In genomic region chr16:15650019-15650697, GRCh38 we compare ENCODE assay signal across 1 cellular context.
TF ChIP-seq lines count a peak whose summit lies in the region.

A gene with protein sequence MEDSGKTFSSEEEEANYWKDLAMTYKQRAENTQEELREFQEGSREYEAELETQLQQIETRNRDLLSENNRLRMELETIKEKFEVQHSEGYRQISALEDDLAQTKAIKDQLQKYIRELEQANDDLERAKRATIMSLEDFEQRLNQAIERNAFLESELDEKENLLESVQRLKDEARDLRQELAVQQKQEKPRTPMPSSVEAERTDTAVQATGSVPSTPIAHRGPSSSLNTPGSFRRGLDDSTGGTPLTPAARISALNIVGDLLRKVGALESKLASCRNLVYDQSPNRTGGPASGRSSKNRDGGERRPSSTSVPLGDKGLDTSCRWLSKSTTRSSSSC (plus strand): TSS chr16:15650245. CDS start chr16:15664779, 14,534 bp downstream.

TF ChIP-seq in HEK293, 187 proteins besides CTCF, POLR2A, EP300 and RAD21 (continued from another document):
- TF ChIP-seq ZNF362 (tag by site-specific recombination; IDR thresholded peaks at IDR 0.05) (peak; percentile 82), HOXC10 (CRISPR knock-in tag; IDR thresholded peaks at IDR 0.05) (0 out of 2 replicates have a peak, but pooled peaks have one; percentile 30), ZNF132 (tag by site-specific recombination; IDR thresholded peaks at IDR 0.05; ENCODE audit: borderline replicate concordance) (no peak), ZNF324 (tag by site-specific recombination; IDR thresholded peaks at IDR 0.05) (0 out of 2 replicates have a peak, but pooled peaks have one; percentile 46), SP7 (tag by site-specific recombination; IDR thresholded peaks at IDR 0.05) (peak; percentile 21; the same call in 1 of the 2 replicates), ZNF416 (tag by site-specific recombination; IDR thresholded peaks at IDR 0.05) (no peak), ZBTB48 (tag by site-specific recombination; IDR thresholded peaks at IDR 0.05) (peak; percentile 92), ZNF521 (tag by site-specific recombination; IDR thresholded peaks at IDR 0.05) (no peak), KLF1 (tag by site-specific recombination; IDR thresholded peaks at IDR 0.05) (no peak), GLIS1 (tag by site-specific recombination; IDR thresholded peaks at IDR 0.05) (peak; percentile 36; the same call in 1 of the 2 replicates), ZNF398 (tag by site-specific recombination; IDR thresholded peaks at IDR 0.05) (peak; percentile 32; the same call in 1 of the 2 replicates), KLF16 (tag by site-specific recombination; IDR thresholded peaks at IDR 0.05) (peak; percentile 72)
- TF ChIP-seq, protein P1, sequence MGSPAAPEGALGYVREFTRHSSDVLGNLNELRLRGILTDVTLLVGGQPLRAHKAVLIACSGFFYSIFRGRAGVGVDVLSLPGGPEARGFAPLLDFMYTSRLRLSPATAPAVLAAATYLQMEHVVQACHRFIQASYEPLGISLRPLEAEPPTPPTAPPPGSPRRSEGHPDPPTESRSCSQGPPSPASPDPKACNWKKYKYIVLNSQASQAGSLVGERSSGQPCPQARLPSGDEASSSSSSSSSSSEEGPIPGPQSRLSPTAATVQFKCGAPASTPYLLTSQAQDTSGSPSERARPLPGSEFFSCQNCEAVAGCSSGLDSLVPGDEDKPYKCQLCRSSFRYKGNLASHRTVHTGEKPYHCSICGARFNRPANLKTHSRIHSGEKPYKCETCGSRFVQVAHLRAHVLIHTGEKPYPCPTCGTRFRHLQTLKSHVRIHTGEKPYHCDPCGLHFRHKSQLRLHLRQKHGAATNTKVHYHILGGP (tag by site-specific recombination; IDR thresholded peaks at IDR 0.05) = no peak
- TF ChIP-seq, protein P2, sequence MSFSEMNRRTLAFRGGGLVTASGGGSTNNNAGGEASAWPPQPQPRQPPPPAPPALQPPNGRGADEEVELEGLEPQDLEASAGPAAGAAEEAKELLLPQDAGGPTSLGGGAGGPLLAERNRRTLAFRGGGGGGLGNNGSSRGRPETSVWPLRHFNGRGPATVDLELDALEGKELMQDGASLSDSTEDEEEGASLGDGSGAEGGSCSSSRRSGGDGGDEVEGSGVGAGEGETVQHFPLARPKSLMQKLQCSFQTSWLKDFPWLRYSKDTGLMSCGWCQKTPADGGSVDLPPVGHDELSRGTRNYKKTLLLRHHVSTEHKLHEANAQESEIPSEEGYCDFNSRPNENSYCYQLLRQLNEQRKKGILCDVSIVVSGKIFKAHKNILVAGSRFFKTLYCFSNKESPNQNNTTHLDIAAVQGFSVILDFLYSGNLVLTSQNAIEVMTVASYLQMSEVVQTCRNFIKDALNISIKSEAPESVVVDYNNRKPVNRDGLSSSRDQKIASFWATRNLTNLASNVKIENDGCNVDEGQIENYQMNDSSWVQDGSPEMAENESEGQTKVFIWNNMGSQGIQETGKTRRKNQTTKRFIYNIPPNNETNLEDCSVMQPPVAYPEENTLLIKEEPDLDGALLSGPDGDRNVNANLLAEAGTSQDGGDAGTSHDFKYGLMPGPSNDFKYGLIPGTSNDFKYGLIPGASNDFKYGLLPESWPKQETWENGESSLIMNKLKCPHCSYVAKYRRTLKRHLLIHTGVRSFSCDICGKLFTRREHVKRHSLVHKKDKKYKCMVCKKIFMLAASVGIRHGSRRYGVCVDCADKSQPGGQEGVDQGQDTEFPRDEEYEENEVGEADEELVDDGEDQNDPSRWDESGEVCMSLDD (tag by site-specific recombination; IDR thresholded peaks at IDR 0.05) = no peak
- TF ChIP-seq, protein P3, sequence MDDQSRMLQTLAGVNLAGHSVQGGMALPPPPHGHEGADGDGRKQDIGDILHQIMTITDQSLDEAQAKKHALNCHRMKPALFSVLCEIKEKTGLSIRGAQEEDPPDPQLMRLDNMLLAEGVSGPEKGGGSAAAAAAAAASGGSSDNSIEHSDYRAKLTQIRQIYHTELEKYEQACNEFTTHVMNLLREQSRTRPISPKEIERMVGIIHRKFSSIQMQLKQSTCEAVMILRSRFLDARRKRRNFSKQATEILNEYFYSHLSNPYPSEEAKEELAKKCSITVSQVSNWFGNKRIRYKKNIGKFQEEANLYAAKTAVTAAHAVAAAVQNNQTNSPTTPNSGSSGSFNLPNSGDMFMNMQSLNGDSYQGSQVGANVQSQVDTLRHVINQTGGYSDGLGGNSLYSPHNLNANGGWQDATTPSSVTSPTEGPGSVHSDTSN (CRISPR knock-in tag; IDR thresholded peaks at IDR 0.05) = peak; percentile 84
- TF ChIP-seq, protein P4, sequence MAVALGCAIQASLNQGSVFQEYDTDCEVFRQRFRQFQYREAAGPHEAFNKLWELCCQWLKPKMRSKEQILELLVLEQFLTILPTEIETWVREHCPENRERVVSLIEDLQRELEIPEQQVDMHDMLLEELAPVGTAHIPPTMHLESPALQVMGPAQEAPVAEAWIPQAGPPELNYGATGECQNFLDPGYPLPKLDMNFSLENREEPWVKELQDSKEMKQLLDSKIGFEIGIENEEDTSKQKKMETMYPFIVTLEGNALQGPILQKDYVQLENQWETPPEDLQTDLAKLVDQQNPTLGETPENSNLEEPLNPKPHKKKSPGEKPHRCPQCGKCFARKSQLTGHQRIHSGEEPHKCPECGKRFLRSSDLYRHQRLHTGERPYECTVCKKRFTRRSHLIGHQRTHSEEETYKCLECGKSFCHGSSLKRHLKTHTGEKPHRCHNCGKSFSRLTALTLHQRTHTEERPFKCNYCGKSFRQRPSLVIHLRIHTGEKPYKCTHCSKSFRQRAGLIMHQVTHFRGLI (tag by site-specific recombination; IDR thresholded peaks at IDR 0.05) = peak; percentile 80; the same call in 1 of the 2 replicates
TF ChIP-seq in HEK293: peak in this region for 21.
